In genomic region chr9:134325813-134326753, GRCh38 we compare ENCODE assay signal across 7 cellular contexts. TPM values are rescaled to one million over a fixed set of nuclear protein-coding genes. Genes with fewer than 3 reads are reported as not detected.
DNase-seq lines count a peak whose midpoint lies in the region; ATAC-seq, FAIRE-seq and TF ChIP-seq lines count a peak whose summit lies in the region.

Gene RXRA (plus strand): TSS chr9:134326455. CDS start chr9:134326632, 177 bp downstream.

- H3K4me1 ChIP-seq in smooth muscle cell (ENCODE audit: low read depth): peaks cover 40% of the 10 kb centered on the region

- H3K27ac ChIP-seq in smooth muscle cell (ENCODE audit: low read depth): peak within 1 kb of the TSS; percentile 67

- peak; percentile 75 for DNase-seq in GM12892 (ENCODE audit: insufficient read length)
- peak; percentile 42 for DNase-seq in NCI-H1105 (lab: John Stamatoyannopoulos, UW)
- peak; percentile 26 for DNase-seq in activated CD4-positive, CD25-positive, alpha-beta regulatory T cell treated with anti-CD3 and anti-CD28 coated beads, Interleukin-2, amount 50 U/mL, for 16 hours (ENCODE audit: low read depth, low spot score)
- DNase-seq in cerebellar cortex (ENCODE audit: low spot score): peak; percentile 55
- DNase-seq in iris pigment epithelial cell (ENCODE audit: low read depth): peak; percentile 85
- peak; percentile 63 for DNase-seq in smooth muscle cell (lab: John Stamatoyannopoulos, UW; ENCODE audit: unreplicated experiment)

- H3K4me2 ChIP-seq in smooth muscle cell: peak within 1 kb of the TSS; percentile 100

- H3K9me3 ChIP-seq in smooth muscle cell (replicated peaks; ENCODE audit: low read depth): no peaks in the 10 kb centered on the region

- under 1% methylated on average over 49 of the region's 164 CpGs for WGBS in smooth muscle cell (ENCODE audit: low lambda C conversion rate)

- no peak for FAIRE-seq in GM12892 (lab: Jason Lieb, UNC)

- peaks cover 43% of the 10 kb centered on the region for H3K79me2 ChIP-seq in smooth muscle cell (ENCODE audit: low read depth)

- H3K9ac ChIP-seq in smooth muscle cell (ENCODE audit: low read depth): peak within 1 kb of the TSS; percentile 67

- ATAC-seq in GM21526 (IDR thresholded peaks at IDR 0.05; ENCODE audit: low FRiP score, unreplicated experiment): no peak

- H3F3A ChIP-seq in smooth muscle cell (ENCODE audit: low read depth): peaks cover 18% of the 10 kb centered on the region

- no peaks in the 10 kb centered on the region for H3K36me3 ChIP-seq in smooth muscle cell (ENCODE audit: low read depth)

- H3K4me3 ChIP-seq in smooth muscle cell: peak within 1 kb of the TSS; percentile 76

- H3K27me3 ChIP-seq in smooth muscle cell (ENCODE audit: low read depth): no peaks in the 10 kb centered on the region

- no peak for TF ChIP-seq CTCF in smooth muscle cell (IDR thresholded peaks at IDR 0.05; ENCODE audit: borderline replicate concordance, insufficient read depth, poor library complexity, severe bottlenecking)

- TF ChIP-seq POLR2A in GM12892 (IDR thresholded peaks at IDR 0.05; ENCODE audit: low read depth, low read length): no peak

- H4K20me1 ChIP-seq in smooth muscle cell (ENCODE audit: low read depth): peaks cover 41% of the 10 kb centered on the region

- peak within 1 kb of the TSS; percentile 56 for H2AFZ ChIP-seq in smooth muscle cell (ENCODE audit: low read depth)

RNA-seq across cellular contexts. Expression of gene RXRA, which starts in this region (rescaled TPM):
- 19.7 TPM for polyA plus RNA-seq in GM12892 (2012; ENCODE audit: missing spikeins)
- total RNA-seq in smooth muscle cell: 8.9 and 13.7 TPM in 2 replicates
- polyA plus RNA-seq in smooth muscle cell: 23.1 and 25.3 TPM in 2 replicates

Comparison
In these comparisons a context has a peak if more than half of its experiments do, and no peak if none do; other contexts are left out.
1. DNase-seq: peak in every context shown above with its lines; median percentile 85 in iris pigment epithelial cell; 75 in GM12892; 63 in smooth muscle cell; 55 in cerebellar cortex; 42 in NCI-H1105; 26 in activated CD4-positive, CD25-positive, alpha-beta regulatory T cell treated with anti-CD3 and anti-CD28 coated beads, Interleukin-2, amount 50 U/mL, for 16 hours.